Comparison of ENCODE assay signal across 31 cellular contexts in the genomic region with DNA sequence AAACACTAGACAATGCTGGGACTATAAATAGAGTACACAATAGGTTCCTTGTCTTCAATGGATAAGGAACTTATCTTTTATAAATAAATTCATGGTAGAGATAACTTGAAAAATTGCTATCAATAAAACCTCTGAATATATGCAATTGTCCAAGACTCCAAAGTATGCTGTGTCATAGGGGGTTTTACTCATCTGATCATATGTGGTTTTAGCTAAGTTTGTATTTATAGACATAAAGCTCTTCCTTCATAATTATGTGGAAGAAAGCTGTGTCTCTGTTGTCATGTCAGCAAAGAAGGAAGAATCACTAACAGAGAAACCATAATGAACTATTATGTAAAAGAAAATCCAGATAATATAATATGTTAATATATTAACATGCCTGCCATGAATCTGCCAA.
"Had no signal": no experiment of that assay in that cellular context is flagged by ENCODE, and none has a peak within 500 bp of the region (broad histone marks: within the 10 kb centered on the region; RNA-seq: fewer than 3 reads in every experiment).

No MANE protein-coding gene starts in this region.

- H3K27ac ChIP-seq: adrenal gland, body of pancreas, brain microvascular endothelial cell, breast epithelium, VCaP had no signal

- H3K4me1 ChIP-seq: adrenal gland, body of pancreas, breast epithelium had no signal

- ATAC-seq: activated CD8-positive, alpha-beta T cell treated with anti-CD3 and anti-CD28 coated beads for 36 hours; activated naive CD4-positive, alpha-beta T cell treated with anti-CD3 and anti-CD28 coated beads, Interleukin-2, amount 50 U/mL, for 72 hours; activated T-cell treated with anti-CD3 and anti-CD28 coated beads, Interleukin-2, amount 50 U/mL, for 4 hours; activated T-cell treated with anti-CD3 and anti-CD28 coated beads, Interleukin-2, amount 50 U/mL, for 72 hours; activated T-helper 17 cell treated with anti-CD3 and anti-CD28 coated beads, Interleukin-2, amount 50 U/mL, for 72 hours; body of pancreas had no signal

- H3K36me3 ChIP-seq: adrenal gland, brain microvascular endothelial cell, breast epithelium had no signal

- H3K9me3 ChIP-seq: adrenal gland, body of pancreas, breast epithelium had no signal

- H3K27me3 ChIP-seq: adrenal gland, body of pancreas, brain microvascular endothelial cell, breast epithelium had no signal

- H3K4me3 ChIP-seq: adrenal gland, body of pancreas, breast epithelium had no signal

- DNase-seq: activated B cell treated with CpG ODN at 0.5 μM for 24 hours; activated CD4-positive, alpha-beta memory T cell treated with anti-CD3 and anti-CD28 coated beads for 36 hours; activated CD4-positive, alpha-beta T cell treated with anti-CD3 and anti-CD28 coated beads for 4 hours; activated CD4-positive, alpha-beta T cell treated with anti-CD3 and anti-CD28 coated beads, Interleukin-2, amount 10 ng/mL, durations not matched to agents 24 days and 14 days; activated CD4-positive, alpha-beta T cell treated with anti-CD3 and anti-CD28 coated beads, Interleukin-2, amount 50 U/mL, for 1 hour; activated CD4-positive, alpha-beta T cell treated with anti-CD3 and anti-CD28 coated beads, Interleukin-2, amount 50 U/mL, for 4 hours; activated CD4-positive, CD25-positive, alpha-beta regulatory T cell treated with anti-CD3 and anti-CD28 coated beads, Interleukin-2, amount 50 U/mL, for 72 hours; activated CD8-positive, alpha-beta memory T cell treated with anti-CD3 and anti-CD28 coated beads, Interleukin-2, amount 50 U/mL, for 4 hours; activated CD8-positive, alpha-beta T cell treated with anti-CD3 and anti-CD28 coated beads for 36 hours; activated effector memory CD4-positive, alpha-beta T cell treated with anti-CD3 and anti-CD28 coated beads, Interleukin-2, amount 50 U/mL, for 16 hours; activated gamma-delta T cell treated with Interleukin-2 at 50 U/mL for 16 hours; activated naive CD4-positive, alpha-beta T cell; activated naive CD4-positive, alpha-beta T cell treated with anti-CD3 and anti-CD28 coated beads for 36 hours; activated naive CD4-positive, alpha-beta T cell treated with anti-CD3 and anti-CD28 coated beads, Interleukin-2, amount 50 U/mL, for 16 hours; activated naive CD8-positive, alpha-beta T cell treated with anti-CD3 and anti-CD28 coated beads for 36 hours; activated T-cell treated with anti-CD3 and anti-CD28 coated beads for 4 hours; activated T-cell treated with anti-CD3 and anti-CD28 coated beads, Interleukin-2, amount 50 U/mL, for 1 hour; activated T-cell treated with anti-CD3 and anti-CD28 coated beads, Interleukin-2, amount 50 U/mL, for 4 hours; activated T-cell treated with anti-CD3 and anti-CD28 coated beads, Interleukin-2, amount 50 U/mL, for 72 hours; adrenal gland; amniotic stem cell; aorta; body of pancreas; brain microvascular endothelial cell; central memory CD4-positive, alpha-beta T cell; T-helper 2 cell; T-helper 9 cell had no signal
